Comparison of ENCODE assay signal across 1 cellular context in the genomic region with DNA sequence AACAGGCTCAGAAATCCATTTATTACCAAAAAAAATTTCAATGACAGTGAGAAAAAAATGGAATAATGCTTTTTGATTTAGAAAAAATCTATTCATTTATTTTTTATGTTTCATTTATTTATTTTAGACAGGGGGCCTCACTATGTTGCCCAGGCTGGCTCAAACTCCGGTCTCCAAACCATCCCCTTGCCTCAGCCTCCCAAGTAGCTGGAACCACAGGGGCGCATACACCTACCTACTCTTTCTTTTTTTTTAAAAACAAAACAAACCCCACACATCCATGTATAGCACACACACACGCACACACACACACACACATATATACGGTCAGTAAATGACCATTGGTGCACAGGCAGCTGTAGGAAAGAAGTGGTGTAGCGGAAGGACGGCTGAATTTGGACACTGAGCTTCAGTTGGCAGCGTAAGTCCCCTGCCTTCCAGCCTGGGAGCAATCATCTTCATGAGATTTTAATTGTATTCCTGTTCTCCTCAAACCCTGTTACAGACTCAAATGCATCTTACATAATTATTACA.
TF ChIP-seq lines count a peak whose summit lies in the region.

No MANE protein-coding gene starts in this region.

TF ChIP-seq in H1, 55 proteins besides CTCF, POLR2A, EP300 and RAD21:
- no peak for TF ChIP-seq SIRT6 (IDR thresholded peaks at IDR 0.05; ENCODE audit: low read length)
- TF ChIP-seq, protein P1, sequence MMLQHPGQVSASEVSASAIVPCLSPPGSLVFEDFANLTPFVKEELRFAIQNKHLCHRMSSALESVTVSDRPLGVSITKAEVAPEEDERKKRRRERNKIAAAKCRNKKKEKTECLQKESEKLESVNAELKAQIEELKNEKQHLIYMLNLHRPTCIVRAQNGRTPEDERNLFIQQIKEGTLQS (IDR thresholded peaks at IDR 0.05; ENCODE audit: insufficient read depth, low read depth, low read length), result no peak
- no peak for TF ChIP-seq KDM5A (IDR thresholded peaks at IDR 0.05; ENCODE audit: low read length)
- no peak for TF ChIP-seq SP2 (IDR thresholded peaks at IDR 0.05; ENCODE audit: low read length)
- TF ChIP-seq HDAC2 (IDR thresholded peaks at IDR 0.05; ENCODE audit: borderline replicate concordance in 1 of 2, low read depth in 2 of 2, low read length in 2 of 2), result 0 out of 4 replicates have a peak, but pooled peaks of 1 of the 2 experiments have one; percentile 35
- TF ChIP-seq, protein P2, sequence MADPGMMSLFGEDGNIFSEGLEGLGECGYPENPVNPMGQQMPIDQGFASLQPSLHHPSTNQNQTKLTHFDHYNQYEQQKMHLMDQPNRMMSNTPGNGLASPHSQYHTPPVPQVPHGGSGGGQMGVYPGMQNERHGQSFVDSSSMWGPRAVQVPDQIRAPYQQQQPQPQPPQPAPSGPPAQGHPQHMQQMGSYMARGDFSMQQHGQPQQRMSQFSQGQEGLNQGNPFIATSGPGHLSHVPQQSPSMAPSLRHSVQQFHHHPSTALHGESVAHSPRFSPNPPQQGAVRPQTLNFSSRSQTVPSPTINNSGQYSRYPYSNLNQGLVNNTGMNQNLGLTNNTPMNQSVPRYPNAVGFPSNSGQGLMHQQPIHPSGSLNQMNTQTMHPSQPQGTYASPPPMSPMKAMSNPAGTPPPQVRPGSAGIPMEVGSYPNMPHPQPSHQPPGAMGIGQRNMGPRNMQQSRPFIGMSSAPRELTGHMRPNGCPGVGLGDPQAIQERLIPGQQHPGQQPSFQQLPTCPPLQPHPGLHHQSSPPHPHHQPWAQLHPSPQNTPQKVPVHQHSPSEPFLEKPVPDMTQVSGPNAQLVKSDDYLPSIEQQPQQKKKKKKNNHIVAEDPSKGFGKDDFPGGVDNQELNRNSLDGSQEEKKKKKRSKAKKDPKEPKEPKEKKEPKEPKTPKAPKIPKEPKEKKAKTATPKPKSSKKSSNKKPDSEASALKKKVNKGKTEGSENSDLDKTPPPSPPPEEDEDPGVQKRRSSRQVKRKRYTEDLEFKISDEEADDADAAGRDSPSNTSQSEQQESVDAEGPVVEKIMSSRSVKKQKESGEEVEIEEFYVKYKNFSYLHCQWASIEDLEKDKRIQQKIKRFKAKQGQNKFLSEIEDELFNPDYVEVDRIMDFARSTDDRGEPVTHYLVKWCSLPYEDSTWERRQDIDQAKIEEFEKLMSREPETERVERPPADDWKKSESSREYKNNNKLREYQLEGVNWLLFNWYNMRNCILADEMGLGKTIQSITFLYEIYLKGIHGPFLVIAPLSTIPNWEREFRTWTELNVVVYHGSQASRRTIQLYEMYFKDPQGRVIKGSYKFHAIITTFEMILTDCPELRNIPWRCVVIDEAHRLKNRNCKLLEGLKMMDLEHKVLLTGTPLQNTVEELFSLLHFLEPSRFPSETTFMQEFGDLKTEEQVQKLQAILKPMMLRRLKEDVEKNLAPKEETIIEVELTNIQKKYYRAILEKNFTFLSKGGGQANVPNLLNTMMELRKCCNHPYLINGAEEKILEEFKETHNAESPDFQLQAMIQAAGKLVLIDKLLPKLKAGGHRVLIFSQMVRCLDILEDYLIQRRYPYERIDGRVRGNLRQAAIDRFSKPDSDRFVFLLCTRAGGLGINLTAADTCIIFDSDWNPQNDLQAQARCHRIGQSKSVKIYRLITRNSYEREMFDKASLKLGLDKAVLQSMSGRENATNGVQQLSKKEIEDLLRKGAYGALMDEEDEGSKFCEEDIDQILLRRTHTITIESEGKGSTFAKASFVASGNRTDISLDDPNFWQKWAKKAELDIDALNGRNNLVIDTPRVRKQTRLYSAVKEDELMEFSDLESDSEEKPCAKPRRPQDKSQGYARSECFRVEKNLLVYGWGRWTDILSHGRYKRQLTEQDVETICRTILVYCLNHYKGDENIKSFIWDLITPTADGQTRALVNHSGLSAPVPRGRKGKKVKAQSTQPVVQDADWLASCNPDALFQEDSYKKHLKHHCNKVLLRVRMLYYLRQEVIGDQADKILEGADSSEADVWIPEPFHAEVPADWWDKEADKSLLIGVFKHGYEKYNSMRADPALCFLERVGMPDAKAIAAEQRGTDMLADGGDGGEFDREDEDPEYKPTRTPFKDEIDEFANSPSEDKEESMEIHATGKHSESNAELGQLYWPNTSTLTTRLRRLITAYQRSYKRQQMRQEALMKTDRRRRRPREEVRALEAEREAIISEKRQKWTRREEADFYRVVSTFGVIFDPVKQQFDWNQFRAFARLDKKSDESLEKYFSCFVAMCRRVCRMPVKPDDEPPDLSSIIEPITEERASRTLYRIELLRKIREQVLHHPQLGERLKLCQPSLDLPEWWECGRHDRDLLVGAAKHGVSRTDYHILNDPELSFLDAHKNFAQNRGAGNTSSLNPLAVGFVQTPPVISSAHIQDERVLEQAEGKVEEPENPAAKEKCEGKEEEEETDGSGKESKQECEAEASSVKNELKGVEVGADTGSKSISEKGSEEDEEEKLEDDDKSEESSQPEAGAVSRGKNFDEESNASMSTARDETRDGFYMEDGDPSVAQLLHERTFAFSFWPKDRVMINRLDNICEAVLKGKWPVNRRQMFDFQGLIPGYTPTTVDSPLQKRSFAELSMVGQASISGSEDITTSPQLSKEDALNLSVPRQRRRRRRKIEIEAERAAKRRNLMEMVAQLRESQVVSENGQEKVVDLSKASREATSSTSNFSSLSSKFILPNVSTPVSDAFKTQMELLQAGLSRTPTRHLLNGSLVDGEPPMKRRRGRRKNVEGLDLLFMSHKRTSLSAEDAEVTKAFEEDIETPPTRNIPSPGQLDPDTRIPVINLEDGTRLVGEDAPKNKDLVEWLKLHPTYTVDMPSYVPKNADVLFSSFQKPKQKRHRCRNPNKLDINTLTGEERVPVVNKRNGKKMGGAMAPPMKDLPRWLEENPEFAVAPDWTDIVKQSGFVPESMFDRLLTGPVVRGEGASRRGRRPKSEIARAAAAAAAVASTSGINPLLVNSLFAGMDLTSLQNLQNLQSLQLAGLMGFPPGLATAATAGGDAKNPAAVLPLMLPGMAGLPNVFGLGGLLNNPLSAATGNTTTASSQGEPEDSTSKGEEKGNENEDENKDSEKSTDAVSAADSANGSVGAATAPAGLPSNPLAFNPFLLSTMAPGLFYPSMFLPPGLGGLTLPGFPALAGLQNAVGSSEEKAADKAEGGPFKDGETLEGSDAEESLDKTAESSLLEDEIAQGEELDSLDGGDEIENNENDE (IDR thresholded peaks at IDR 0.05; ENCODE audit: insufficient replicate concordance, low read length), result peak; percentile 2
